12 cellular contexts compared by ENCODE assay signal in the genomic region with DNA sequence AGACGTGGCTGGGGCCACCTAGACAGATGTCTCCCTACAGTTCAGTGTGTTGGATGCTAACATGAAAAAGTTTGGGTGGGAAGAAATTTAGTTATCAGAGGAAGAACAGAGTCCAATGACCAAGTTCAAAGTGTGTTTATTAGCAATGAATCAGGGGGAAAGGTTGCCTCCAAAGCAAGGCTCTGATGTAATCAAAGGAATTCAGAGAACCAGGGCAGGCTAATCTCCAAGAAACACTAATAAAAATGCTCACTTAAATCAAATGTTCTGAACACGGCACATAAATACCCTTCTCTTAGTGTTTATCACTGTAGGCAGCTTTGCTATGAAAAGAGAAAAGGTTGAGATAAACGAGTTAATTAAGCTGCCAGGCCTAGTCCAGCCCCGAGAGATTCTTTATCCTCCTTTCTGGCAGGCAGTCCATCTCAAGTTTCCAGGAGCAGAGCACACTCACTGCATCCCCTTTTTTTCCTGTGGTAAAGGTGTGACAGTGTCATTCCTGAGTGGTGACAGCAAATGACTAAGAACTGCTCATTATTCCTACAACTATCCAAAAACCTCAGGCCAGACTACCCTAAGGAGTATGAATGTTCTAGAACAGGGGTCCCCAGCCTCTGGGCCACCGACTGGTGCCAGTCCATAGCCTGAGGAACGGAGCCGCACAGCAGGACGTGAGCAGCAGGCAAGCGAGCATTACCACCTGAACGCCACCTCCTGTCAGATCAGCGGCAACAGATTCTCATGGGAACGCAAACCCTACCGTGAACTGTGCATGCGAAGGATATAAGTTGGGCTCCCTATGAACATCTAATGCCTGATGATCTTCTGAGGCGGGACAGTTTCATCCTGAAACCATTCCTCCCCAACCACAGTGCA.
DNase-seq lines count a peak whose midpoint lies in the region; ATAC-seq, FAIRE-seq and TF ChIP-seq lines count a peak whose summit lies in the region.
"Had no signal": no experiment of that assay in that cellular context is flagged by ENCODE, and none has a peak within 500 bp of the region (broad histone marks: within the 10 kb centered on the region; RNA-seq: fewer than 3 reads in every experiment).

No MANE protein-coding gene starts in this region.

- H3K4me2 ChIP-seq in HCT116 (ENCODE audit: low read length) (peak overlapping the region; percentile 65), astrocyte (ENCODE audit: low read length) (peak overlapping the region; percentile 49)

- H3K9me3 ChIP-seq in HCT116 (ENCODE audit: control insufficient read depth in 1 of 2, insufficient read depth in 1 of 2, low read depth in 1 of 2, low read length in 2 of 2): no peaks in the 10 kb centered on the region
- no peaks in the 10 kb centered on the region for H3K9me3 ChIP-seq in astrocyte (ENCODE audit: insufficient read depth, low read depth, low read length)
- no peaks in the 10 kb centered on the region for H3K9me3 ChIP-seq in right atrium auricular region
- no peaks in the 10 kb centered on the region for H3K9me3 ChIP-seq in thoracic aorta

- no peaks in the 10 kb centered on the region for H3K9me3 Mint-ChIP-seq in astrocyte (ENCODE audit: unreplicated experiment)

- no peak overlapping the region for H3K4me3 Mint-ChIP-seq in astrocyte (ENCODE audit: unreplicated experiment)
- H3K4me3 Mint-ChIP-seq: neural crest cell had no signal

- H3K36me3 ChIP-seq in HCT116 (ENCODE audit: control insufficient read depth in 1 of 2, insufficient read depth in 2 of 2, low read length in 2 of 2) (no peaks in the 10 kb centered on the region), astrocyte (ENCODE audit: insufficient read depth, low read length) (no peaks in the 10 kb centered on the region), right atrium auricular region (no peaks in the 10 kb centered on the region), thoracic aorta (no peaks in the 10 kb centered on the region)

- H3K79me2 ChIP-seq in HCT116 (ENCODE audit: insufficient read depth, low read length) (no peaks in the 10 kb centered on the region), astrocyte (ENCODE audit: insufficient read depth, low read length) (no peaks in the 10 kb centered on the region)

- peak; percentile 34 for FAIRE-seq in astrocyte (lab: Jason Lieb, UNC)

- peak overlapping the region; percentile 32; the same call in 1 of the 2 replicates for H3K27ac ChIP-seq in HCT116 (ENCODE audit: low read depth, low read length)
- peak overlapping the region; percentile 39 for H3K27ac ChIP-seq in astrocyte (ENCODE audit: low read depth, low read length)
- H3K27ac ChIP-seq in right atrium auricular region: peak overlapping the region; percentile 71 to 79
- no peak overlapping the region for H3K27ac ChIP-seq in thoracic aorta

- TF ChIP-seq CTCF in HCT116 (IDR thresholded peaks at IDR 0.05 in 2 of 3, conservative IDR thresholded peaks at IDR 0.05 in 1 of 3; ENCODE audit: borderline replicate concordance in 1 of 3, insufficient read depth in 1 of 3, low read depth in 2 of 3, low read length in 2 of 3): no peak
- no peak for TF ChIP-seq CTCF in astrocyte (IDR thresholded peaks at IDR 0.05; ENCODE audit: insufficient read depth, low read depth, low read length)
- TF ChIP-seq CTCF in right atrium auricular region (IDR thresholded peaks at IDR 0.05): no peak
- TF ChIP-seq CTCF in thoracic aorta (IDR thresholded peaks at IDR 0.05): no peak

- H3K4me1 ChIP-seq in HCT116 (ENCODE audit: control insufficient read depth in 1 of 2, insufficient read depth in 2 of 2, low read length in 2 of 2): peaks cover 21 to 31% of the 10 kb centered on the region in 2 experiments
- peaks cover 18% of the 10 kb centered on the region for H3K4me1 ChIP-seq in astrocyte (ENCODE audit: insufficient read depth, low read length)
- H3K4me1 ChIP-seq in right atrium auricular region: peaks cover 0 to 54% of the 10 kb centered on the region in 2 donors
- no peaks in the 10 kb centered on the region for H3K4me1 ChIP-seq in thoracic aorta (ENCODE audit: control insufficient read depth in 1 of 2, low read depth in 2 of 2)

- DNase-seq in HCT116 (ENCODE audit: low read depth, low spot score): peak; percentile 78
- DNase-seq in astrocyte (ENCODE audit: low read depth): peak; percentile 77
- no peak for DNase-seq in right atrium auricular region (ENCODE audit: low spot score)
- DNase-seq in thoracic aorta (ENCODE audit: low spot score): no peak
- no peak for DNase-seq in NCI-H1930 (lab: John Stamatoyannopoulos, UW)
- DNase-seq in DMS114 treated with DMSO at 0.1 percent for 48 hours (lab: John Stamatoyannopoulos, UW; ENCODE audit: unreplicated experiment): no peak
- DNase-seq: activated CD4-positive, CD25-positive, alpha-beta regulatory T cell treated with anti-CD3 and anti-CD28 coated beads, Interleukin-2, amount 50 U/mL, for 72 hours; activated naive CD4-positive, alpha-beta T cell treated with Interleukin-2 at 50 U/mL for 16 hours; NCI-H2171; stimulated activated naive CD8-positive, alpha-beta T cell treated with anti-CD3 and anti-CD28 coated beads, Interleukin-15, Interleukin-2, amounts not matched to agents 100 U/mL and 50 U/mL, for 24 hours had no signal

- H4K20me1 ChIP-seq in HCT116 (ENCODE audit: insufficient read depth): no peaks in the 10 kb centered on the region
- H4K20me1 ChIP-seq in astrocyte (ENCODE audit: insufficient read depth, low read length): no peaks in the 10 kb centered on the region

- H3K4me1 Mint-ChIP-seq in astrocyte (ENCODE audit: low read depth, unreplicated experiment): peaks cover 8% of the 10 kb centered on the region
- H3K4me1 Mint-ChIP-seq: neural crest cell had no signal

- no peaks in the 10 kb centered on the region for H3K9me2 ChIP-seq in HCT116 (ENCODE audit: insufficient read depth)

- H2AFZ ChIP-seq in HCT116 (ENCODE audit: low read depth, low read length, poor library complexity, severe bottlenecking) (peak overlapping the region; percentile 56), astrocyte (ENCODE audit: low read depth, low read length) (no peak overlapping the region)

- no peak for TF ChIP-seq POLR2A in HCT116 (IDR thresholded peaks at IDR 0.05; ENCODE audit: borderline replicate concordance, extremely low read depth, insufficient read depth, insufficient read length)

- peak overlapping the region; percentile 23 for H3K9ac ChIP-seq in HCT116 (ENCODE audit: low read length)
- H3K9ac ChIP-seq in astrocyte (ENCODE audit: low read length): peak overlapping the region; percentile 7

- CTCF ChIA-PET in HCT116 (lab: Charles Lee): no interaction called here

- RAD21 ChIA-PET in HCT116 (lab: Charles Lee; ENCODE audit: low non-redundant PET in 1 of 2, low total read pairs in 2 of 2, uncharacterized antibody in 2 of 2, unreplicated experiment in 2 of 2): no interaction called here

- intact Hi-C loops in HCT116 (cut with micrococcal nuclease): no loop called here

- peak overlapping the region; percentile 21 for H3K27ac Mint-ChIP-seq in astrocyte (ENCODE audit: unreplicated experiment)

- peak; percentile 88 for ATAC-seq in HCT116
- ATAC-seq in thoracic aorta (ENCODE audit: insufficient number of reproducible peaks, low FRiP score, low read depth): peak; percentile 32
- ATAC-seq in HG03108 (IDR thresholded peaks at IDR 0.05; ENCODE audit: unreplicated experiment): no peak
- ATAC-seq: stimulated activated naive CD8-positive, alpha-beta T cell treated with anti-CD3 and anti-CD28 coated beads, Interleukin-15, Interleukin-2, amounts not matched to agents 100 U/mL and 50 U/mL, for 24 hours had no signal

- peak overlapping the region in 1 of 2 experiments; percentile 17; a peak in 1 of 4 replicates for H3K4me3 ChIP-seq in HCT116 (replicated peaks in 1 of 2; ENCODE audit: low read depth in 1 of 2, low read length in 2 of 2)
- H3K4me3 ChIP-seq in astrocyte (ENCODE audit: insufficient read depth, low read depth, low read length): no peak overlapping the region
- no peak overlapping the region for H3K4me3 ChIP-seq in right atrium auricular region
- H3K4me3 ChIP-seq in thoracic aorta: no peak overlapping the region

- POLR2A ChIA-PET in HCT116 (lab: Charles Lee): no interaction called here

- peaks cover 2% of the 10 kb centered on the region for H3K27me3 Mint-ChIP-seq in astrocyte (ENCODE audit: low read depth, unreplicated experiment)

- no peak for TF ChIP-seq RAD21 in HCT116 (IDR thresholded peaks at IDR 0.05; ENCODE audit: low read depth)

- H3K36me3 Mint-ChIP-seq in astrocyte (ENCODE audit: low read depth, unreplicated experiment): no peaks in the 10 kb centered on the region

- H3K27me3 ChIP-seq in HCT116 (ENCODE audit: insufficient read depth, low read length) (no peaks in the 10 kb centered on the region), astrocyte (ENCODE audit: insufficient read depth, low read length) (no peaks in the 10 kb centered on the region), right atrium auricular region (no peaks in the 10 kb centered on the region), thoracic aorta (replicated peaks; ENCODE audit: insufficient read depth) (no peaks in the 10 kb centered on the region)

- BruUV-seq in HCT116 (replicated peaks; lab: Mats Ljungman, UMichigan): no TSS peak

TF ChIP-seq in HCT116, 20 proteins besides CTCF, POLR2A, EP300 and RAD21 (continues in another document):
- peak; percentile 71 for TF ChIP-seq SP1 (IDR thresholded peaks at IDR 0.05; ENCODE audit: low read depth)
- TF ChIP-seq JUND (IDR thresholded peaks at IDR 0.05): peak; percentile 82
- peak; percentile 95 for TF ChIP-seq FOSL1 (IDR thresholded peaks at IDR 0.05; ENCODE audit: low read depth)
- TF ChIP-seq, protein P1, sequence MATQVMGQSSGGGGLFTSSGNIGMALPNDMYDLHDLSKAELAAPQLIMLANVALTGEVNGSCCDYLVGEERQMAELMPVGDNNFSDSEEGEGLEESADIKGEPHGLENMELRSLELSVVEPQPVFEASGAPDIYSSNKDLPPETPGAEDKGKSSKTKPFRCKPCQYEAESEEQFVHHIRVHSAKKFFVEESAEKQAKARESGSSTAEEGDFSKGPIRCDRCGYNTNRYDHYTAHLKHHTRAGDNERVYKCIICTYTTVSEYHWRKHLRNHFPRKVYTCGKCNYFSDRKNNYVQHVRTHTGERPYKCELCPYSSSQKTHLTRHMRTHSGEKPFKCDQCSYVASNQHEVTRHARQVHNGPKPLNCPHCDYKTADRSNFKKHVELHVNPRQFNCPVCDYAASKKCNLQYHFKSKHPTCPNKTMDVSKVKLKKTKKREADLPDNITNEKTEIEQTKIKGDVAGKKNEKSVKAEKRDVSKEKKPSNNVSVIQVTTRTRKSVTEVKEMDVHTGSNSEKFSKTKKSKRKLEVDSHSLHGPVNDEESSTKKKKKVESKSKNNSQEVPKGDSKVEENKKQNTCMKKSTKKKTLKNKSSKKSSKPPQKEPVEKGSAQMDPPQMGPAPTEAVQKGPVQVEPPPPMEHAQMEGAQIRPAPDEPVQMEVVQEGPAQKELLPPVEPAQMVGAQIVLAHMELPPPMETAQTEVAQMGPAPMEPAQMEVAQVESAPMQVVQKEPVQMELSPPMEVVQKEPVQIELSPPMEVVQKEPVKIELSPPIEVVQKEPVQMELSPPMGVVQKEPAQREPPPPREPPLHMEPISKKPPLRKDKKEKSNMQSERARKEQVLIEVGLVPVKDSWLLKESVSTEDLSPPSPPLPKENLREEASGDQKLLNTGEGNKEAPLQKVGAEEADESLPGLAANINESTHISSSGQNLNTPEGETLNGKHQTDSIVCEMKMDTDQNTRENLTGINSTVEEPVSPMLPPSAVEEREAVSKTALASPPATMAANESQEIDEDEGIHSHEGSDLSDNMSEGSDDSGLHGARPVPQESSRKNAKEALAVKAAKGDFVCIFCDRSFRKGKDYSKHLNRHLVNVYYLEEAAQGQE (IDR thresholded peaks at IDR 0.05; ENCODE audit: low read depth): no peak

Comparison
In these comparisons a context has a peak if more than half of its experiments do, and no peak if none do; other contexts are left out.
1. DNase-seq: peak in HCT116 (single experiment) and astrocyte (single experiment); none in right atrium auricular region (single experiment), thoracic aorta (single experiment), NCI-H1930 (0 of 2) and DMS114 treated with DMSO at 0.1 percent for 48 hours (single experiment).
2. H3K27ac ChIP-seq: peak in HCT116 (single experiment), astrocyte (single experiment) and right atrium auricular region (2 of 2); none in thoracic aorta (0 of 2).